In the genomic region with DNA sequence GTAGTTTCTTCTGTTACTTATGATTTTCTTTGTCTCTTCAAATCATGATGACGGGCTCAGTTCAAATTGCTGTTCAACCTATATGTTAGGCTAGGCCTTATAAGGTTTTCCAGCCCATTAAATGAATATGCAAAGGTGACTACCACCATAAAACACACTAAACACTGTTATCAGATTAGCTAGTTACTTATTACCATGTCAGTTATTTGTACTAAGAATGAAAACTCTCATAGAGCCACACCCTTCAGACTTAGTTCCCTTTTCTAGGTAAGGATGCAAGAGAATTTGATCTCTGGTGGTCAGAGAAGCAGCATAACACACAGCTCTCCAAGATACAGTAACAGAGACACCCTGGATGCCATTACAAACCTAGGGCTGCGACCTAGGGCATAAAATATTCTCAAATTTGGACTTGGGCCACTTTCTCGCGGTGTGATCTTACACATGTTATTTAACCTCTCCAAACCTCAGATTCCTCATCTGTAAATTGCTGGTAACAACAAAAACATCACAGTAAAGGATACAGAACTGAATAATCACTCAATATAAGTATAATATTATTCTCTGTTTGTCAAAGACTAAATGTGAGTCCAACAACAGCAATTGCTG, we compare ENCODE assay signal across 10 cellular contexts. TPM values are rescaled to one million over a fixed set of nuclear protein-coding genes. Genes with fewer than 3 reads are reported as not detected.
DNase-seq lines count a peak whose midpoint lies in the region; ATAC-seq lines count a peak whose summit lies in the region.
"Had no signal": no experiment of that assay in that cellular context is flagged by ENCODE, and none has a peak within 500 bp of the region (broad histone marks: within the 10 kb centered on the region; RNA-seq: fewer than 3 reads in every experiment).

No MANE protein-coding gene starts in this region.

- DNase-seq in left colon (no peak), C1 segment of cervical spinal cord (lab: John Stamatoyannopoulos, UW) (no peak), DMS79 treated with DMSO at 0.1 percent for 48 hours (lab: John Stamatoyannopoulos, UW) (no peak), head of caudate nucleus (no peak), posterior vena cava (ENCODE audit: low spot score) (no peak)
- DNase-seq: activated CD8-positive, alpha-beta memory T cell treated with anti-CD3 and anti-CD28 coated beads for 24 hours; CD8-positive, alpha-beta T cell had no signal

- ATAC-seq in GM18511 (IDR thresholded peaks at IDR 0.05; ENCODE audit: unreplicated experiment): peak; percentile 91
- peak; percentile 81 for ATAC-seq in HG02588 (IDR thresholded peaks at IDR 0.05; ENCODE audit: unreplicated experiment)
- ATAC-seq in HG03565 (IDR thresholded peaks at IDR 0.05; ENCODE audit: unreplicated experiment): peak; percentile 86
- ATAC-seq in left colon: peak; percentile 95
- ATAC-seq: CD8-positive, alpha-beta T cell had no signal

- intact Hi-C loops in left colon (cut with DNase I, micrococcal nuclease): loop anchor here in 1 of 2 donors (10.0 kb wide), 1 partner anchor 305 kb away; no protein-coding TSS in a partner anchor
- intact Hi-C loops in head of caudate nucleus (cut with DNase I): loop anchor here (10.0 kb wide), 1 partner anchor 305 kb away; no protein-coding TSS in a partner anchor
- intact Hi-C loops in posterior vena cava (cut with DNase I): no loop called here

RNA-seq across cellular contexts. Expression of gene ANKMY2, which starts 35.6 kb away (rescaled TPM):
- total RNA-seq in left colon (10 to 100 TPM; 22.8 to 27.5 TPM), posterior vena cava (10 to 100 TPM; 14.6 to 14.8 TPM)

RNA-seq across cellular contexts. Expression of gene BZW2, which starts 36.0 kb away (rescaled TPM):
- total RNA-seq in left colon: 10 to 100 TPM; 52.9 to 62.3 TPM
- 10 to 100 TPM; 25.1 to 31.3 TPM for total RNA-seq in posterior vena cava
